In the genomic region with DNA sequence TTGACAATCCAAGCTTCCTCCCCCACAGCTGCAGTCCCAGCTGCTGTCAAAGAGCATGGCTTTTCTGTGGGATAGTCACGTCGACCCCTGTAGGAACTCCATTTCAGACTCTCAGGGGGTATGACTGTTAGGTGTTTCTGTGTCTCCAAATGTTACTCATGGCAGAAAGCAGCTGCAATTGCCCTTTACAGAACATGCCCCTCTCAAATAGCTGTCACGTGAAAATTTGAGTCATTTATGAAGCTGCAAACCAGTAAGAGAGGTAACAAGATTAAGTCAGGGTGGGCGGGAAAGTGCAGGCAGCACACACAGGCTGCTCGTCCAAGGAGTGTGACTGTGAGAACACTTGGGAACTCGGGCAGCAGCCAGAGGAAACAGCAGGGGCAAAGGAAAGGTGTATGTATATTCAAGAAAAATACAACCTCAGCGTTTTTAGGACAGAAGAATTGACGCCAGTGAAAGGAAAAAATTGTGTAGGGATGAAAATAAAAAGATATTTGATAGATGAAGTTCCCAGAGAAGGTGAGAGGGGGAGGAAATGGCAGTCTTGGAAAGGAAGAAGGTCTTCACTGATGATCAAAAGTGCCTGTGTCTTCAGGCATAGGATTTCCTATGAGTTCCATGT, we compare ENCODE assay signal across 10 cellular contexts.
DNase-seq lines count a peak whose midpoint lies in the region; ATAC-seq and TF ChIP-seq lines count a peak whose summit lies in the region.
"Had no signal": no experiment of that assay in that cellular context is flagged by ENCODE, and none has a peak within 500 bp of the region (broad histone marks: within the 10 kb centered on the region; RNA-seq: fewer than 3 reads in every experiment).

No MANE protein-coding gene starts in this region.

- ATAC-seq in activated naive CD8-positive, alpha-beta T cell treated with anti-CD3 and anti-CD28 coated beads, Interleukin-2, amount 10 ng/mL, durations not matched to agents 7 days and 5 days (ENCODE audit: low read depth), result no peak
- peak; percentile 69 for ATAC-seq in HG02852 (IDR thresholded peaks at IDR 0.05; ENCODE audit: unreplicated experiment)
- peak; percentile 46 for ATAC-seq in activated naive CD8-positive, alpha-beta T cell treated with anti-CD3 and anti-CD28 coated beads, Interleukin-2, amount 50 U/mL, for 24 hours

- no peak overlapping the region for H3K27ac ChIP-seq in transverse colon
- H3K27ac ChIP-seq: C4-2B had no signal

- DNase-seq in activated naive CD8-positive, alpha-beta T cell treated with anti-CD3 and anti-CD28 coated beads, Interleukin-2, amount 10 ng/mL, durations not matched to agents 7 days and 5 days, result no peak
- no peak for DNase-seq in activated naive CD8-positive, alpha-beta T cell treated with anti-CD3 and anti-CD28 coated beads for 36 hours
- no peak for DNase-seq in activated naive CD8-positive, alpha-beta T cell treated with anti-CD3 and anti-CD28 coated beads, Interleukin-2, amount 50 U/mL, for 24 hours
- DNase-seq in smooth muscle cell of the brain vasculature (ENCODE audit: low read depth, low spot score) (peak; percentile 49), NCI-H1417 treated with DMSO at 0.1 percent for 48 hours (lab: John Stamatoyannopoulos, UW) (no peak), transverse colon (no peak), inferior parietal cortex (ENCODE audit: extremely low spot score) (no peak)
- DNase-seq: activated B cell treated with CpG ODN at 0.5 μM for 24 hours had no signal

- H3K36me3 Mint-ChIP-seq in activated naive CD8-positive, alpha-beta T cell treated with anti-CD3 and anti-CD28 coated beads, Interleukin-2, amount 10 ng/mL, durations not matched to agents 7 days and 5 days, result no peaks in the 10 kb centered on the region
- H3K36me3 Mint-ChIP-seq in activated naive CD8-positive, alpha-beta T cell treated with anti-CD3 and anti-CD28 coated beads for 36 hours, result no peaks in the 10 kb centered on the region
- no peaks in the 10 kb centered on the region for H3K36me3 Mint-ChIP-seq in activated naive CD8-positive, alpha-beta T cell treated with anti-CD3 and anti-CD28 coated beads, Interleukin-2, amount 50 U/mL, for 24 hours (ENCODE audit: low read depth)

- TF ChIP-seq POLR2A in transverse colon (IDR thresholded peaks at IDR 0.05), result no peak

- no peak overlapping the region for H3K27ac Mint-ChIP-seq in activated naive CD8-positive, alpha-beta T cell treated with anti-CD3 and anti-CD28 coated beads, Interleukin-2, amount 10 ng/mL, durations not matched to agents 7 days and 5 days
- no peak overlapping the region for H3K27ac Mint-ChIP-seq in activated naive CD8-positive, alpha-beta T cell treated with anti-CD3 and anti-CD28 coated beads for 36 hours
- no peak overlapping the region for H3K27ac Mint-ChIP-seq in activated naive CD8-positive, alpha-beta T cell treated with anti-CD3 and anti-CD28 coated beads, Interleukin-2, amount 50 U/mL, for 24 hours
- H3K27ac Mint-ChIP-seq: activated B cell treated with CpG ODN at 0.5 μM for 24 hours had no signal

- peaks cover 11% of the 10 kb centered on the region for H3K9me3 Mint-ChIP-seq in activated naive CD8-positive, alpha-beta T cell treated with anti-CD3 and anti-CD28 coated beads, Interleukin-2, amount 10 ng/mL, durations not matched to agents 7 days and 5 days
- H3K9me3 Mint-ChIP-seq in activated naive CD8-positive, alpha-beta T cell treated with anti-CD3 and anti-CD28 coated beads for 36 hours, result peaks cover 3% of the 10 kb centered on the region
- peaks cover 4% of the 10 kb centered on the region for H3K9me3 Mint-ChIP-seq in activated naive CD8-positive, alpha-beta T cell treated with anti-CD3 and anti-CD28 coated beads, Interleukin-2, amount 50 U/mL, for 24 hours

- H3K27me3 ChIP-seq in transverse colon, result no peaks in the 10 kb centered on the region

- peaks cover 7% of the 10 kb centered on the region for H3K4me1 Mint-ChIP-seq in activated naive CD8-positive, alpha-beta T cell treated with anti-CD3 and anti-CD28 coated beads, Interleukin-2, amount 10 ng/mL, durations not matched to agents 7 days and 5 days
- H3K4me1 Mint-ChIP-seq in activated naive CD8-positive, alpha-beta T cell treated with anti-CD3 and anti-CD28 coated beads for 36 hours, result no peaks in the 10 kb centered on the region
- no peaks in the 10 kb centered on the region for H3K4me1 Mint-ChIP-seq in activated naive CD8-positive, alpha-beta T cell treated with anti-CD3 and anti-CD28 coated beads, Interleukin-2, amount 50 U/mL, for 24 hours
- H3K4me1 Mint-ChIP-seq: activated B cell treated with CpG ODN at 0.5 μM for 24 hours had no signal

- H3K4me3 ChIP-seq in transverse colon, result no peak overlapping the region

- intact Hi-C loops in transverse colon (cut with DNase I; ENCODE audit: low total_unique reads), result no loop called here

- in situ Hi-C loops in transverse colon (cut with MboI; ENCODE audit: low pct_ligation_motif_present in 1 of 4, low pct_unique_long_range_greater_than_20kb in 1 of 4, low sequenced_read_pairs in 3 of 4), result no loop called here

- H3K4me3 Mint-ChIP-seq in activated naive CD8-positive, alpha-beta T cell treated with anti-CD3 and anti-CD28 coated beads, Interleukin-2, amount 10 ng/mL, durations not matched to agents 7 days and 5 days, result peak overlapping the region; percentile 8
- H3K4me3 Mint-ChIP-seq in activated naive CD8-positive, alpha-beta T cell treated with anti-CD3 and anti-CD28 coated beads for 36 hours, result no peak overlapping the region
- no peak overlapping the region for H3K4me3 Mint-ChIP-seq in activated naive CD8-positive, alpha-beta T cell treated with anti-CD3 and anti-CD28 coated beads, Interleukin-2, amount 50 U/mL, for 24 hours
- H3K4me3 Mint-ChIP-seq: activated B cell treated with CpG ODN at 0.5 μM for 24 hours had no signal

- no peak for TF ChIP-seq CTCF in transverse colon (IDR thresholded peaks at IDR 0.05)

- POLR2A ChIA-PET in activated naive CD8-positive, alpha-beta T cell treated with anti-CD3 and anti-CD28 coated beads, Interleukin-2, amount 10 ng/mL, durations not matched to agents 7 days and 5 days (lab: Charles Lee), result no interaction called here

- TF ChIP-seq EP300 in transverse colon (IDR thresholded peaks at IDR 0.05; ENCODE audit: low read depth), result no peak

- H3K9me3 ChIP-seq in transverse colon, result no peaks in the 10 kb centered on the region

- no peaks in the 10 kb centered on the region for H3K36me3 ChIP-seq in transverse colon

- no peaks in the 10 kb centered on the region for H3K4me1 ChIP-seq in transverse colon

- WGBS in transverse colon (ENCODE audit: low coverage in 1 of 2), 2 donors, result 47 to 50% methylated on average over 6 to 8 of the region's 8 CpGs

- H3K27me3 Mint-ChIP-seq in activated naive CD8-positive, alpha-beta T cell treated with anti-CD3 and anti-CD28 coated beads, Interleukin-2, amount 10 ng/mL, durations not matched to agents 7 days and 5 days, result peaks cover 3% of the 10 kb centered on the region
- H3K27me3 Mint-ChIP-seq in activated naive CD8-positive, alpha-beta T cell treated with anti-CD3 and anti-CD28 coated beads for 36 hours, result no peaks in the 10 kb centered on the region
- H3K27me3 Mint-ChIP-seq in activated naive CD8-positive, alpha-beta T cell treated with anti-CD3 and anti-CD28 coated beads, Interleukin-2, amount 50 U/mL, for 24 hours, result peaks cover 3% of the 10 kb centered on the region
